In the genomic region with DNA sequence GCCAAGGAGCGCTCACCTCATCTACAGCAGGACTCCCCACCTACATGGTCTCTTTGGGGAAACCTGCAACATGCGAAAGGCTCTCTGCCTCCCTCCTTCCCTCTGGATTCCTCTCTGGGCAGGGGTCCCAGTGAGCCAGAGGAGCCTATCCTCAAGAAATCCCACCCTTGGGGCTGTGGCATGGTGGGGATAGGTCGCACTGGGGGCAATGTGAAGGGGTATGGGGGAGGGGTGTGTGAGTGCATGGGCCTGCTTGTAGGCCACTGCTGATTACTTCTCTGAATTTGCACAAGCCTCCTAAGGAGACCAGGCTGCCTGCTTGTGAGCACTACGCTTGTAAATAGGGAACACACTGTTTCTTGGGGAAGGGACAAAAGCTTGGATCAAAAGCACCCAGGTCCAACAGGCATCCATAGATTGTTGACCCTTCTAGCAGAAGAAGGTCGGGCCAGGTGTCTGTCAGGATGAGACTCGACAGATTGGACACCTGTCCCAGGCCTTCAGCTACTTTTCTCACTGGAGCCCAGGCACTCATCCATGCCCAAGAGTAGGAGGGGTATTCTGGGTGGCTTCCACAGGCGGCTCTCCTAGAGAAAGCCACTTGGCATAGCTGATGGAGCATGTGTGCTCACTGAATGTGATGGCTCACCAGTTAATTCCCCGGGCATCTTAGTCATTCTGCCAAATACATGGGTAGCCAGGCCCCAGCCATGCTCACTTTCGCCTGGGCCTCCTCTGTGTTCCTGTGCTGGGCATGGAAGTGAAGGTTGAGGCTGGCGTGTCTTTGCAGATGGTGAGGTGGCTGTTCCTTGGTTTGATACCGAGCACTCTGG, we compare ENCODE assay signal across 10 cellular contexts.
DNase-seq lines count a peak whose midpoint lies in the region; ATAC-seq and TF ChIP-seq lines count a peak whose summit lies in the region.
"Had no signal": no experiment of that assay in that cellular context is flagged by ENCODE, and none has a peak within 500 bp of the region (broad histone marks: within the 10 kb centered on the region; RNA-seq: fewer than 3 reads in every experiment).

No MANE protein-coding gene starts in this region.

- ATAC-seq in esophagus mucosa, result peak; percentile 70

- peak overlapping the region; percentile 88 for H3K4me3 ChIP-seq in rectal smooth muscle tissue (ENCODE audit: low read length)

- H3K36me3 Mint-ChIP-seq in osteocyte (ENCODE audit: unreplicated experiment), result peaks cover 4% of the 10 kb centered on the region

- DNase-seq in G401 (ENCODE audit: low spot score), result peak; percentile 90
- peak; percentile 35 for DNase-seq in LHCN-M2 (ENCODE audit: low read depth)
- DNase-seq in SK-N-DZ (ENCODE audit: low spot score), result no peak
- DNase-seq in osteocyte (ENCODE audit: extremely low spot score, unreplicated experiment), result no peak
- DNase-seq in NCI-H1417 treated with DMSO at 0.1 percent for 48 hours (lab: John Stamatoyannopoulos, UW), result no peak
- DNase-seq in activated CD4-positive, alpha-beta T cell treated with anti-CD3 and anti-CD28 coated beads for 4 hours, result no peak
- DNase-seq: NCI-H69 had no signal

- in situ Hi-C loops in G401 (cut with HindIII; ENCODE audit: low sequenced_read_pairs), result no loop called here

- no peak overlapping the region for H3K27ac Mint-ChIP-seq in osteocyte (ENCODE audit: unreplicated experiment)
- H3K27ac Mint-ChIP-seq: progenitor cell of endocrine pancreas had no signal

- H3K9ac ChIP-seq in rectal smooth muscle tissue (ENCODE audit: low read length), result no peak overlapping the region

- TF ChIP-seq CTCF in osteocyte (IDR thresholded peaks at IDR 0.05), result no peak

- H3K27me3 ChIP-seq in rectal smooth muscle tissue (ENCODE audit: control insufficient read depth, insufficient read depth, low read length), result no peaks in the 10 kb centered on the region

- no peak overlapping the region for H3K4me3 Mint-ChIP-seq in osteocyte (ENCODE audit: unreplicated experiment)

- no peaks in the 10 kb centered on the region for H3K36me3 ChIP-seq in rectal smooth muscle tissue (ENCODE audit: control insufficient read depth, insufficient read depth, low read length)

- H3K4me1 Mint-ChIP-seq in osteocyte (ENCODE audit: unreplicated experiment), result no peaks in the 10 kb centered on the region

- peaks cover 4% of the 10 kb centered on the region for H3K4me1 ChIP-seq in rectal smooth muscle tissue (ENCODE audit: control insufficient read depth, insufficient read depth, low read length)

- H3K27ac ChIP-seq in rectal smooth muscle tissue (ENCODE audit: low read depth, low read length), result no peak overlapping the region

- H3K27me3 Mint-ChIP-seq in osteocyte (ENCODE audit: unreplicated experiment), result no peaks in the 10 kb centered on the region
- H3K27me3 Mint-ChIP-seq: progenitor cell of endocrine pancreas had no signal

- peaks cover 11% of the 10 kb centered on the region for H3K9me3 Mint-ChIP-seq in osteocyte (ENCODE audit: unreplicated experiment)

Comparison
In these comparisons a context has a peak if more than half of its experiments do, and no peak if none do; other contexts are left out.
1. DNase-seq: peak in G401 (single experiment) and LHCN-M2 (single experiment); none in SK-N-DZ (single experiment), osteocyte (single experiment), NCI-H1417 treated with DMSO at 0.1 percent for 48 hours (single experiment) and activated CD4-positive, alpha-beta T cell treated with anti-CD3 and anti-CD28 coated beads for 4 hours (0 of 2).